ENCODE assay signal across 7 cellular contexts in the genomic region with DNA sequence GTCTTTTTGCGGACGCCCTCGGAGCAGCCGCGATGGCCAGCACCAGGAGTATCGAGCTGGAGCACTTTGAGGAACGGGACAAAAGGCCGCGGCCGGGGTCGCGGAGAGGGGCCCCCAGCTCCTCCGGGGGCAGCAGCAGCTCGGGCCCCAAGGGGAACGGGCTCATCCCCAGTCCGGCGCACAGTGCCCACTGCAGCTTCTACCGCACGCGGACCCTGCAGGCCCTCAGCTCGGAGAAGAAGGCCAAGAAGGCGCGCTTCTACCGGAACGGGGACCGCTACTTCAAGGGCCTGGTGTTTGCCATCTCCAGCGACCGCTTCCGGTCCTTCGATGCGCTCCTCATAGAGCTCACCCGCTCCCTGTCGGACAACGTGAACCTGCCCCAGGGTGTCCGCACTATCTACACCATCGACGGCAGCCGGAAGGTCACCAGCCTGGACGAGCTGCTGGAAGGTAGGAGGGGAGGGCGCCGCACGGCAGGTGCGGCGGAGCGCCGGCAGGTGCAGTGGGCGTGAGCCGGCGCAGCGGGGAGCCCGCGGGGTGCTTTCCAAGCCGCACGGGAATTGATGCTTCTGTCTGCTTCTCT. TPM values are rescaled to one million over a fixed set of nuclear protein-coding genes. Genes with fewer than 3 reads are reported as not detected.
DNase-seq lines count a peak whose midpoint lies in the region; ATAC-seq and TF ChIP-seq lines count a peak whose summit lies in the region.

No MANE protein-coding gene starts in this region.

- no peak for TF ChIP-seq POLR2A in body of pancreas (IDR thresholded peaks at IDR 0.05)

- no peak for TF ChIP-seq CTCF in GM10266 (IDR thresholded peaks at IDR 0.05; ENCODE audit: control insufficient read depth, insufficient read depth, low read depth, missing control alignments)
- peak in 6 of 7 experiments; percentile 13 to 38 (median 23) for TF ChIP-seq CTCF in body of pancreas (IDR thresholded peaks at IDR 0.05)

- POLR2A ChIA-PET in HEK293T (lab: Yijun Ruan, JAX) = interaction anchor here (1.2 kb wide), 1 partner anchor 71 kb away, joined by 3 read pairs; no protein-coding TSS in a partner anchor

- DNase-seq in GM10266 (ENCODE audit: extremely low spot score) = peak; percentile 67
- peak; percentile 55 for DNase-seq in HEK293T (ENCODE audit: extremely low spot score)
- peak; percentile 43 for DNase-seq in NCI-H526 treated with DMSO at 0.1 percent for 48 hours (lab: John Stamatoyannopoulos, UW)
- peak; percentile 36 to 61 (median 46) for DNase-seq in body of pancreas
- no peak for DNase-seq in activated CD4-positive, CD25-positive, alpha-beta regulatory T cell (lab: John Stamatoyannopoulos, UW)

- intact Hi-C loops in body of pancreas (cut with DNase I) = no loop called here

- H3K27ac ChIP-seq in body of pancreas (peak overlapping the region; percentile 6 to 85 (median 80)), skeletal muscle tissue (ENCODE audit: low read depth, low read length) (peak overlapping the region; percentile 34)

- 0 to 2% methylated on average over 10 to 53 of the region's 54 CpGs for WGBS in body of pancreas, 2 donors

- peak overlapping the region; percentile 40 to 70 (median 51) for H3K9ac ChIP-seq in skeletal muscle tissue (ENCODE audit: low read depth in 1 of 3, low read length in 3 of 3)

- CTCF ChIA-PET in HEK293T (lab: Yijun Ruan, JAX) = interaction anchor here (1.4 kb wide), 1 partner anchor 164 kb away, joined by 4 read pairs; no protein-coding TSS in a partner anchor

- no peaks in the 10 kb centered on the region for H3K9me3 ChIP-seq in body of pancreas
- H3K9me3 ChIP-seq in iPS-18c (ENCODE audit: control insufficient read depth, insufficient read depth, low read length) = no peaks in the 10 kb centered on the region
- H3K9me3 ChIP-seq in skeletal muscle tissue (ENCODE audit: control insufficient read depth in 3 of 3, low read length in 3 of 3) = no peaks in the 10 kb centered on the region

- H3K4me1 ChIP-seq in body of pancreas = peaks cover 34% of the 10 kb centered on the region
- H3K4me1 ChIP-seq in skeletal muscle tissue (ENCODE audit: control insufficient read depth in 3 of 3, insufficient read depth in 3 of 3, low read length in 3 of 3) = peaks cover 8 to 11% (median 10%) of the 10 kb centered on the region in 3 donors

- H3K36me3 ChIP-seq in body of pancreas (replicated peaks in 1 of 2; ENCODE audit: insufficient read depth in 1 of 2, low read depth in 2 of 2) (no peaks in the 10 kb centered on the region), skeletal muscle tissue (ENCODE audit: control insufficient read depth in 3 of 3, insufficient read depth in 3 of 3, low read length in 3 of 3) (no peaks in the 10 kb centered on the region)

- no peaks in the 10 kb centered on the region for H3K27me3 ChIP-seq in body of pancreas
- peaks cover 0 to 8% (median 4%) of the 10 kb centered on the region in 3 donors for H3K27me3 ChIP-seq in skeletal muscle tissue (ENCODE audit: control insufficient read depth in 3 of 3, insufficient read depth in 3 of 3, low read length in 3 of 3)

- ATAC-seq in body of pancreas = peak; percentile 54

- H3K4me3 ChIP-seq in body of pancreas = peak overlapping the region; percentile 66 to 75
- peak overlapping the region; percentile 70 for H3K4me3 ChIP-seq in iPS-18c (ENCODE audit: insufficient read depth, low read depth, low read length)
- peak overlapping the region; percentile 45 to 70 (median 69) for H3K4me3 ChIP-seq in skeletal muscle tissue (ENCODE audit: low read length in 3 of 3)

TF ChIP-seq in HEK293T, 16 proteins besides CTCF, POLR2A, EP300 and RAD21:
- TF ChIP-seq L3MBTL2 (conservative IDR thresholded peaks at IDR 0.05) = peak; percentile 53
- no peak for TF ChIP-seq FOXA1 (IDR thresholded peaks at IDR 0.05)
- TF ChIP-seq CTBP1 (IDR thresholded peaks at IDR 0.05; ENCODE audit: borderline replicate concordance) = 0 out of 2 replicates have a peak, but pooled peaks have one; percentile 11

RNA-seq across cellular contexts. Expression of gene DCLK2, which starts 0.8 kb away (rescaled TPM):
- total RNA-seq in body of pancreas = 1 to 10 TPM; 3.6 to 4.6 TPM
- total RNA-seq in skeletal muscle tissue = 7.3 TPM

Comparison
In these comparisons a context has a peak if more than half of its experiments do, and no peak if none do; other contexts are left out.
1. DNase-seq: peak in GM10266 (single experiment), HEK293T (single experiment), NCI-H526 treated with DMSO at 0.1 percent for 48 hours (single experiment) and body of pancreas (4 of 4); none in activated CD4-positive, CD25-positive, alpha-beta regulatory T cell (0 of 4).
2. Peak in every context shown above with its lines, with median percentiles within 50 percentile points of each other: H3K4me3 ChIP-seq.